19 cellular contexts compared by ENCODE assay signal in the genomic region with DNA sequence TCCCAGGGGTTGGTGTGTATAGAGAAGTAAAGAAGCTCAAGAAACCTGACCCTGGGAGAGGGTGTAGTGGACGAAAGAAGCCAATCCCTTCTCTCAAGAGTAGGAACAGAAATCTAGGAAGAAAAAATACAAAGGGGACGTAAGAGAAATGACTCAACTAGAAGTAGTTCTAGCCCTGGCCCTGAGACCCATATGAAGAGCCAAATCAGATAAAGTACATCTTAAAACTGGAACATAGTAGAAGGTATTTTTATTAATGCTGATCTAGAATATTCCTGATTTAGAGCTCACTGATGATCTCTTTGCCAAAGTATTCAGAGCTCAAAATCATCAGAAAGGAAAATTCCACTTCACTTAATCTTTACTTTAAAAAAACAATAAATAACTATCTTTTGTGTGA.
DNase-seq lines count a peak whose midpoint lies in the region; ATAC-seq and TF ChIP-seq lines count a peak whose summit lies in the region.
"Had no signal": no experiment of that assay in that cellular context is flagged by ENCODE, and none has a peak within 500 bp of the region (broad histone marks: within the 10 kb centered on the region; RNA-seq: fewer than 3 reads in every experiment).

No MANE protein-coding gene starts in this region.

- H3K4me1 ChIP-seq in GM23338 (ENCODE audit: insufficient read depth) (peaks cover 19% of the 10 kb centered on the region), neural progenitor cell (no peaks in the 10 kb centered on the region)

- DNase-seq in AG20443 (ENCODE audit: low spot score) (peak; percentile 14), GM23338 (ENCODE audit: low spot score) (no peak), chondrocyte (ENCODE audit: low spot score) (no peak), neural progenitor cell (ENCODE audit: low spot score) (no peak), HUDEP-2 (lab: John Stamatoyannopoulos, UW; ENCODE audit: unreplicated experiment in 76 of 76) (no peak), GM10266 (ENCODE audit: extremely low spot score) (no peak), HuH-7.5 (ENCODE audit: low spot score) (no peak), T-helper 2 cell (no peak)
- DNase-seq: activated CD8-positive, alpha-beta memory T cell treated with anti-CD3 and anti-CD28 coated beads, Interleukin-2, amount 10 ng/mL, durations not matched to agents 7 days and 5 days; activated effector memory CD4-positive, alpha-beta T cell treated with anti-CD3 and anti-CD28 coated beads, Interleukin-2, amount 50 U/mL, for 16 hours; HCEC 1CT; KBM-7; NCI-H1048; NCI-H526; OCI-M1; stimulated activated CD4-positive, alpha-beta T cell treated with anti-CD3 and anti-CD28 coated beads, Interleukin-4, amount 100 ng/mL, for 24 hours had no signal

- H3K27ac Mint-ChIP-seq in GM23338, result peak overlapping the region; percentile 10; the same call in 1 of the 2 replicates
- H3K27ac Mint-ChIP-seq in chondrocyte (ENCODE audit: unreplicated experiment), result peak overlapping the region; percentile 27
- peak overlapping the region; percentile 68 for H3K27ac Mint-ChIP-seq in neural progenitor cell
- H3K27ac Mint-ChIP-seq: activated CD8-positive, alpha-beta memory T cell treated with anti-CD3 and anti-CD28 coated beads, Interleukin-2, amount 10 ng/mL, durations not matched to agents 7 days and 5 days; B cell; dendritic cell treated with granulocyte-macrophage colony-stimulating factor and Interleukin-4, amounts not matched to agents 40 ng/mL and 50 ng/mL, for 4 days had no signal

- no peak overlapping the region for H3K4me3 Mint-ChIP-seq in GM23338
- no peak overlapping the region for H3K4me3 Mint-ChIP-seq in chondrocyte (ENCODE audit: unreplicated experiment)
- no peak overlapping the region for H3K4me3 Mint-ChIP-seq in neural progenitor cell
- H3K4me3 Mint-ChIP-seq: activated CD8-positive, alpha-beta memory T cell treated with anti-CD3 and anti-CD28 coated beads, Interleukin-2, amount 10 ng/mL, durations not matched to agents 7 days and 5 days; B cell; dendritic cell treated with granulocyte-macrophage colony-stimulating factor and Interleukin-4, amounts not matched to agents 40 ng/mL and 50 ng/mL, for 4 days had no signal

- no peaks in the 10 kb centered on the region for H3K9me3 ChIP-seq in neural progenitor cell (ENCODE audit: low read depth)

- TF ChIP-seq CTCF in GM23338 (conservative IDR thresholded peaks at IDR 0.05; ENCODE audit: low read depth in 2 of 2), result no peak
- TF ChIP-seq CTCF in chondrocyte (IDR thresholded peaks at IDR 0.05), result no peak
- no peak for TF ChIP-seq CTCF in neural progenitor cell (IDR thresholded peaks at IDR 0.05)
- TF ChIP-seq CTCF in GM10266 (IDR thresholded peaks at IDR 0.05; ENCODE audit: control insufficient read depth, insufficient read depth, low read depth, missing control alignments), result no peak

- H3K9ac ChIP-seq in neural progenitor cell, result no peak overlapping the region

- H3F3A ChIP-seq in GM23338 (replicated peaks; ENCODE audit: low read depth), result no peaks in the 10 kb centered on the region
- H3F3A ChIP-seq in neural progenitor cell (ENCODE audit: low read depth), result no peaks in the 10 kb centered on the region

- no peak for ATAC-seq in GM23338

- no peak overlapping the region for H3K4me3 ChIP-seq in GM23338
- no peak overlapping the region for H3K4me3 ChIP-seq in neural progenitor cell
- H3K4me3 ChIP-seq: skin epidermis had no signal

- no peaks in the 10 kb centered on the region for H3K27me3 Mint-ChIP-seq in GM23338 (ENCODE audit: insufficient read depth, low read depth, poor library complexity)
- peaks cover 2% of the 10 kb centered on the region for H3K27me3 Mint-ChIP-seq in chondrocyte (ENCODE audit: low read depth)
- no peaks in the 10 kb centered on the region for H3K27me3 Mint-ChIP-seq in neural progenitor cell (ENCODE audit: insufficient read depth, low read depth)
- H3K27me3 Mint-ChIP-seq: activated CD8-positive, alpha-beta memory T cell treated with anti-CD3 and anti-CD28 coated beads, Interleukin-2, amount 10 ng/mL, durations not matched to agents 7 days and 5 days had no signal

- no peaks in the 10 kb centered on the region for H3K36me3 ChIP-seq in GM23338 (ENCODE audit: insufficient read depth)
- no peaks in the 10 kb centered on the region for H3K36me3 ChIP-seq in neural progenitor cell

- H3K36me3 Mint-ChIP-seq in GM23338 (ENCODE audit: low read depth), result no peaks in the 10 kb centered on the region
- H3K36me3 Mint-ChIP-seq in chondrocyte (ENCODE audit: low read depth), result no peaks in the 10 kb centered on the region
- peaks cover 4% of the 10 kb centered on the region for H3K36me3 Mint-ChIP-seq in neural progenitor cell

- H4K20me1 ChIP-seq in GM23338 (replicated peaks; ENCODE audit: insufficient read depth) (no peaks in the 10 kb centered on the region), neural progenitor cell (ENCODE audit: low read depth) (no peaks in the 10 kb centered on the region)

- no peak overlapping the region for H3K4me2 ChIP-seq in GM23338
- H3K4me2 ChIP-seq in neural progenitor cell, result no peak overlapping the region

- H3K79me2 ChIP-seq in GM23338 (replicated peaks; ENCODE audit: insufficient read depth) (no peaks in the 10 kb centered on the region), neural progenitor cell (ENCODE audit: low read depth) (no peaks in the 10 kb centered on the region)

- no peaks in the 10 kb centered on the region for H3K9me2 ChIP-seq in GM23338 (ENCODE audit: insufficient read depth)

- H2AFZ ChIP-seq in GM23338 (no peak overlapping the region), neural progenitor cell (replicated peaks) (no peak overlapping the region)

- H3K27me3 ChIP-seq in GM23338 (ENCODE audit: insufficient read depth) (no peaks in the 10 kb centered on the region), neural progenitor cell (no peaks in the 10 kb centered on the region)

- H3K9me3 Mint-ChIP-seq in GM23338 (no peaks in the 10 kb centered on the region), chondrocyte (ENCODE audit: low read depth) (no peaks in the 10 kb centered on the region), neural progenitor cell (no peaks in the 10 kb centered on the region)
- H3K9me3 Mint-ChIP-seq: dendritic cell treated with granulocyte-macrophage colony-stimulating factor and Interleukin-4, amounts not matched to agents 40 ng/mL and 50 ng/mL, for 4 days had no signal

- H3K4me1 Mint-ChIP-seq in GM23338, result peaks cover 22% of the 10 kb centered on the region
- H3K4me1 Mint-ChIP-seq in chondrocyte (ENCODE audit: low read depth), result peaks cover 32% of the 10 kb centered on the region
- H3K4me1 Mint-ChIP-seq in neural progenitor cell, result peaks cover 3% of the 10 kb centered on the region
- H3K4me1 Mint-ChIP-seq: B cell had no signal

- H3K27ac ChIP-seq in GM23338 (ENCODE audit: low read depth) (no peak overlapping the region), neural progenitor cell (no peak overlapping the region)
- H3K27ac ChIP-seq: skin epidermis had no signal

TF ChIP-seq in GM23338, 12 proteins besides CTCF, POLR2A, EP300 and RAD21 (continues in another document):
- TF ChIP-seq CREB1 (CRISPR knock-in tag; IDR thresholded peaks at IDR 0.05; ENCODE audit: low read depth) (no peak), POLR2AphosphoS5 (IDR thresholded peaks at IDR 0.05; ENCODE audit: low read depth) (no peak), ZNF331 (CRISPR knock-in tag; IDR thresholded peaks at IDR 0.05; ENCODE audit: low read depth) (no peak)

Comparison
In these comparisons a context has a peak if more than half of its experiments do, and no peak if none do; other contexts are left out.
1. H3K27ac Mint-ChIP-seq: peak in every context shown above with its lines; median percentile 68 in neural progenitor cell; 27 in chondrocyte; 10 in GM23338.